ENCODE assay signal across 23 cellular contexts in genomic region chr1:43292679-43293078, GRCh38. TPM values are rescaled to one million over a fixed set of nuclear protein-coding genes. Genes with fewer than 3 reads are reported as not detected.
A peak's percentile ranks its signal among the peaks of the same experiment; 100 is the strongest.
DNase-seq lines count a peak whose midpoint lies in the region; ATAC-seq, FAIRE-seq and TF ChIP-seq lines count a peak whose summit lies in the region.
"Had no signal": no experiment of that assay in that cellular context is flagged by ENCODE, and none has a peak within 500 bp of the region (broad histone marks: within the 10 kb centered on the region; RNA-seq: fewer than 3 reads in every experiment).

No MANE protein-coding gene starts in this region.

- no peak overlapping the region for H3K56ac ChIP-seq in H1 (replicated peaks; ENCODE audit: insufficient read length, low read depth, low read length)

- intact Hi-C loops in activated T-helper 2 cell treated with anti-CD3 and anti-CD28 coated beads, Interferon-gamma antibody, Interleukin-2, Interleukin-4, amounts not matched to agents 10 μg/mL and 5 μg/mL and 100 μg/mL, durations not matched to agents 14 hours and 24 hours and 36 hours (cut with micrococcal nuclease) = no loop called here
- intact Hi-C loops in gastrocnemius medialis (cut with DNase I; ENCODE audit: low total_unique reads) = no loop called here

- TF ChIP-seq RAD21 in H1 (IDR thresholded peaks at IDR 0.05 in 1 of 2, conservative IDR thresholded peaks at IDR 0.05 in 1 of 2; ENCODE audit: low read depth in 2 of 2, low read length in 2 of 2) = no peak

- H3K4me3 Mint-ChIP-seq in activated T-helper 2 cell treated with anti-CD3 and anti-CD28 coated beads, Interferon-gamma antibody, Interleukin-2, Interleukin-4, amounts not matched to agents 10 μg/mL and 5 μg/mL and 100 μg/mL, durations not matched to agents 14 hours and 24 hours and 36 hours (ENCODE audit: low read depth) = no peak overlapping the region
- H3K4me3 Mint-ChIP-seq: CD8-positive, alpha-beta memory T cell; H9 had no signal

- ATAC-seq in gastrocnemius medialis = no peak
- ATAC-seq: Panc1 had no signal

- no peak overlapping the region for H3K14ac ChIP-seq in H1 (ENCODE audit: insufficient read length)

- H2BK20ac ChIP-seq in H1 (ENCODE audit: low read length) = no peak overlapping the region

- H3K4me3 ChIP-seq in H1 (ENCODE audit: extremely low read depth in 1 of 4, insufficient read depth in 2 of 4, low read depth in 3 of 4, low read length in 4 of 4) (no peak overlapping the region), gastrocnemius medialis (no peak overlapping the region), hepatocyte (no peak overlapping the region), suprapubic skin (no peak overlapping the region)
- H3K4me3 ChIP-seq: SJCRH30 had no signal

- no peak for DNase-seq in activated T-helper 2 cell treated with anti-CD3 and anti-CD28 coated beads, Interferon-gamma antibody, Interleukin-2, Interleukin-4, amounts not matched to agents 10 μg/mL and 5 μg/mL and 100 μg/mL, durations not matched to agents 14 hours and 24 hours and 36 hours (ENCODE audit: low spot score)
- DNase-seq in H1 (ENCODE audit: low read depth in 1 of 2, low spot score in 2 of 2) (no peak), gastrocnemius medialis (no peak), GM19239 (ENCODE audit: insufficient read length, low spot score) (no peak), amniotic stem cell (lab: John Stamatoyannopoulos, UW) (no peak), hepatocyte (ENCODE audit: low spot score) (no peak), suprapubic skin (ENCODE audit: low spot score in 2 of 2) (no peak)
- DNase-seq: C1 segment of cervical spinal cord; Calu3; CD8-positive, alpha-beta memory T cell; H9; KG1; NCI-H1092 treated with DMSO at 0.1 percent for 48 hours; NCI-H1436 treated with DMSO at 0.1 percent for 48 hours; NCI-H2029; NCI-H226; NCI-H774; NK-92 treated with Interleukin-12 subunit alpha and Interleukin-12 subunit beta, amount 100 ng/mL, for 24 hours had no signal

- H4K91ac ChIP-seq in H1 (replicated peaks; ENCODE audit: insufficient read length, low read length) = peak overlapping the region; percentile 10

- H3K36me3 ChIP-seq in H1 (ENCODE audit: control insufficient read depth in 2 of 4, insufficient read depth in 4 of 4, low read length in 3 of 4) (no peaks in the 10 kb centered on the region), gastrocnemius medialis (no peaks in the 10 kb centered on the region), hepatocyte (replicated peaks; ENCODE audit: insufficient read depth, low read depth) (no peaks in the 10 kb centered on the region), suprapubic skin (no peaks in the 10 kb centered on the region)
- H3K36me3 ChIP-seq: SJCRH30 had no signal

- peak overlapping the region; percentile 16 for H3K27ac Mint-ChIP-seq in activated T-helper 2 cell treated with anti-CD3 and anti-CD28 coated beads, Interferon-gamma antibody, Interleukin-2, Interleukin-4, amounts not matched to agents 10 μg/mL and 5 μg/mL and 100 μg/mL, durations not matched to agents 14 hours and 24 hours and 36 hours
- H3K27ac Mint-ChIP-seq: CD8-positive, alpha-beta memory T cell had no signal

- no peak overlapping the region for H3K4ac ChIP-seq in H1 (replicated peaks; ENCODE audit: insufficient read length, low read depth, low read length)

- H4K20me1 ChIP-seq in H1 (replicated peaks in 1 of 2; ENCODE audit: control insufficient read depth in 1 of 2, insufficient read depth in 2 of 2, low read length in 2 of 2) (no peaks in the 10 kb centered on the region), hepatocyte (ENCODE audit: insufficient read depth, poor library complexity, severe bottlenecking) (no peaks in the 10 kb centered on the region)

- H3K27me3 ChIP-seq in H1 (replicated peaks in 1 of 4; ENCODE audit: control insufficient read depth in 3 of 4, extremely low read depth in 1 of 4, insufficient read depth in 3 of 4, low read length in 3 of 4) (no peaks in the 10 kb centered on the region), gastrocnemius medialis (no peaks in the 10 kb centered on the region), hepatocyte (no peaks in the 10 kb centered on the region), suprapubic skin (no peaks in the 10 kb centered on the region)

- POLR2A ChIA-PET in H1 (lab: Charles Lee; ENCODE audit: partially characterized antibody) = interaction anchor here (1.0 to 2.0 kb wide), 2 partner anchors 17 to 66 kb away, joined by 5 to 7 read pairs; partner anchors contain the start of gene CDC20

- no peak overlapping the region for H2AK5ac ChIP-seq in H1 (ENCODE audit: low read depth, low read length)

- no peak overlapping the region for H2BK120ac ChIP-seq in H1 (replicated peaks; ENCODE audit: low read depth, low read length)

- H2BK5ac ChIP-seq in H1 (ENCODE audit: low read depth, low read length) = no peak overlapping the region

- no peak overlapping the region for H3K18ac ChIP-seq in H1 (ENCODE audit: extremely low read depth, low read length)

- no peaks in the 10 kb centered on the region for H3K9me3 Mint-ChIP-seq in activated T-helper 2 cell treated with anti-CD3 and anti-CD28 coated beads, Interferon-gamma antibody, Interleukin-2, Interleukin-4, amounts not matched to agents 10 μg/mL and 5 μg/mL and 100 μg/mL, durations not matched to agents 14 hours and 24 hours and 36 hours
- H3K9me3 Mint-ChIP-seq: CD8-positive, alpha-beta memory T cell; H9 had no signal

- TF ChIP-seq EP300 in H1 (IDR thresholded peaks at IDR 0.05; ENCODE audit: borderline replicate concordance in 1 of 2, low read depth in 2 of 2, low read length in 2 of 2) (no peak), suprapubic skin (IDR thresholded peaks at IDR 0.05) (no peak)

- CTCF ChIA-PET in H1 (lab: Charles Lee; ENCODE audit: partially characterized antibody) = interaction anchor here (0.9 to 1.5 kb wide), 3 partner anchors 20 to 67 kb away, joined by 3 read pairs; no protein-coding TSS in a partner anchor

- H3K79me2 ChIP-seq in H1 (ENCODE audit: control insufficient read depth in 1 of 2, insufficient read depth in 2 of 2, low read length in 2 of 2) (no peaks in the 10 kb centered on the region), hepatocyte (no peaks in the 10 kb centered on the region)

- H3K4me1 ChIP-seq in H1 (replicated peaks in 1 of 4; ENCODE audit: control insufficient read depth in 3 of 4, insufficient read depth in 4 of 4, low read length in 3 of 4) = peaks cover 0 to 8% (median 4%) of the 10 kb centered on the region in 4 experiments; a peak in 4 of 7 replicates
- peaks cover 19 to 33% of the 10 kb centered on the region in 2 donors for H3K4me1 ChIP-seq in gastrocnemius medialis
- H3K4me1 ChIP-seq in hepatocyte (ENCODE audit: insufficient read depth) = peaks cover 21% of the 10 kb centered on the region
- H3K4me1 ChIP-seq in suprapubic skin = peaks cover 36% of the 10 kb centered on the region

- no peaks in the 10 kb centered on the region for H3K36me3 Mint-ChIP-seq in activated T-helper 2 cell treated with anti-CD3 and anti-CD28 coated beads, Interferon-gamma antibody, Interleukin-2, Interleukin-4, amounts not matched to agents 10 μg/mL and 5 μg/mL and 100 μg/mL, durations not matched to agents 14 hours and 24 hours and 36 hours (ENCODE audit: low read depth)
- H3K36me3 Mint-ChIP-seq: CD8-positive, alpha-beta memory T cell had no signal

- H3K4me2 ChIP-seq in H1 (ENCODE audit: insufficient read depth in 1 of 2, low read depth in 2 of 2, low read length in 2 of 2) (no peak overlapping the region), hepatocyte (no peak overlapping the region)

- TF ChIP-seq CTCF in H1 (IDR thresholded peaks at IDR 0.05; ENCODE audit: control extremely low read depth in 1 of 3, insufficient read depth in 1 of 3, low read depth in 1 of 3, low read length in 3 of 3) (no peak), gastrocnemius medialis (IDR thresholded peaks at IDR 0.05 in 4 of 5, conservative IDR thresholded peaks at IDR 0.05 in 1 of 5) (no peak), hepatocyte (IDR thresholded peaks at IDR 0.05; ENCODE audit: poor library complexity) (no peak), suprapubic skin (IDR thresholded peaks at IDR 0.05) (no peak)

- WGBS in H1 (ENCODE audit: extremely low coverage in 1 of 2, insufficient coverage in 1 of 2, insufficient read length in 1 of 2, insufficient replicate concordance in 2 of 2, low coverage in 1 of 2, low lambda C conversion rate in 2 of 2, missing lambda C conversion rate in 1 of 2), 2 experiments = 92% methylated on average over 5 of the region's 5 CpGs; no CpG with 5 or more reads in 1 of the 2 experiments
- WGBS in hepatocyte (ENCODE audit: low lambda C conversion rate, missing lambda C conversion rate) = 91% methylated on average over 5 of the region's 5 CpGs
- 78% methylated on average over 5 of the region's 5 CpGs for WGBS in suprapubic skin

- H4K8ac ChIP-seq in H1 (ENCODE audit: extremely low read depth, insufficient read depth, low read length) = no peak overlapping the region

- no peak overlapping the region for H3K23ac ChIP-seq in H1 (ENCODE audit: insufficient read length)

- H2AFZ ChIP-seq in H1 (ENCODE audit: low read length) (no peak overlapping the region), hepatocyte (no peak overlapping the region)

- TF ChIP-seq POLR2A in H1 (IDR thresholded peaks at IDR 0.05; ENCODE audit: control extremely low read depth in 1 of 2, low read depth in 2 of 2, low read length in 2 of 2) (no peak), gastrocnemius medialis (IDR thresholded peaks at IDR 0.05) (no peak), suprapubic skin (IDR thresholded peaks at IDR 0.05) (no peak)

- H3K9me3 ChIP-seq in H1 (ENCODE audit: insufficient read depth in 2 of 2, low read depth in 1 of 2, low read length in 1 of 2) (no peaks in the 10 kb centered on the region), gastrocnemius medialis (no peaks in the 10 kb centered on the region), hepatocyte (ENCODE audit: low read depth) (no peaks in the 10 kb centered on the region), suprapubic skin (no peaks in the 10 kb centered on the region)
- H3K9me3 ChIP-seq: SJCRH30 had no signal

- no peak for FAIRE-seq in H1 (lab: Jason Lieb, UNC)
- FAIRE-seq in GM19239 (lab: Jason Lieb, UNC) = no peak
- FAIRE-seq: G401.6 had no signal

- no peak overlapping the region for H3K9ac ChIP-seq in H1 (replicated peaks in 1 of 4; ENCODE audit: extremely low read depth in 1 of 4, low read depth in 3 of 4, low read length in 3 of 4)

- H3K27me3 Mint-ChIP-seq in activated T-helper 2 cell treated with anti-CD3 and anti-CD28 coated beads, Interferon-gamma antibody, Interleukin-2, Interleukin-4, amounts not matched to agents 10 μg/mL and 5 μg/mL and 100 μg/mL, durations not matched to agents 14 hours and 24 hours and 36 hours (ENCODE audit: low read depth) = peaks cover 5% of the 10 kb centered on the region

- H3K23me2 ChIP-seq in H1 (ENCODE audit: low read depth, low read length) = no peaks in the 10 kb centered on the region; the same call in 1 of the 2 replicates

- peaks cover 22% of the 10 kb centered on the region for H3K4me1 Mint-ChIP-seq in activated T-helper 2 cell treated with anti-CD3 and anti-CD28 coated beads, Interferon-gamma antibody, Interleukin-2, Interleukin-4, amounts not matched to agents 10 μg/mL and 5 μg/mL and 100 μg/mL, durations not matched to agents 14 hours and 24 hours and 36 hours (ENCODE audit: low read depth)

- H2BK12ac ChIP-seq in H1 (ENCODE audit: low read depth, low read length) = no peak overlapping the region

- H4K5ac ChIP-seq in H1 (ENCODE audit: insufficient read length, low read depth, low read length) = no peak overlapping the region

- H2BK15ac ChIP-seq in H1 (ENCODE audit: low read length) = no peak overlapping the region

- no peaks in the 10 kb centered on the region for H3K79me1 ChIP-seq in H1 (ENCODE audit: low read depth, low read length)

- in situ Hi-C loops in gastrocnemius medialis (cut with MboI; ENCODE audit: low sequenced_read_pairs in 4 of 4) = no loop called here

- H3K27ac ChIP-seq in H1 (ENCODE audit: low read depth, low read length) (no peak overlapping the region), gastrocnemius medialis (peak overlapping the region; percentile 76 to 84 (median 82)), hepatocyte (no peak overlapping the region), suprapubic skin (no peak overlapping the region)
- H3K27ac ChIP-seq: SJCRH30 had no signal

- no peaks in the 10 kb centered on the region for H3K9me2 ChIP-seq in hepatocyte (replicated peaks; ENCODE audit: insufficient read depth)

RNA-seq across cellular contexts. Expression of gene C1orf210, which starts 7.3 kb away (rescaled TPM):
- total RNA-seq in activated T-helper 2 cell treated with anti-CD3 and anti-CD28 coated beads, Interferon-gamma antibody, Interleukin-2, Interleukin-4, amounts not matched to agents 10 μg/mL and 5 μg/mL and 100 μg/mL, durations not matched to agents 14 hours and 24 hours and 36 hours = not detected in 2 replicates
- total RNA-seq in H1 (2021; fragmentation: NEBNext Ultra II Directional; extraction: Animal tissue kit (Norgen Biotek cat#: 25700)) = 10.6 and 12.0 TPM in 2 replicates
- polyA plus RNA-seq in H1 (2011; rRNA removed) (27.9 and 29.9 TPM in 2 replicates), hepatocyte (30.5 and 47.4 TPM in 2 replicates)
- polyA plus RNA-seq in H1 (2011; cell fraction: cytosol; rRNA removed) = 25.0 TPM
- 10.0 TPM for polyA plus RNA-seq in H1 (2011; cell fraction: nucleus; rRNA removed)
- polyA plus RNA-seq in H1 (2012, experiment 1 of 2) = 10.1 to 12.6 TPM (median 10.7 TPM) in 4 replicates
- polyA plus RNA-seq in H1 (2012, experiment 2 of 2) = 13.0 TPM
- 13.8 TPM for polyA plus RNA-seq in H1 (2013, experiment 1 of 2)
- polyA plus RNA-seq in H1 (2013, experiment 2 of 2) = 16.0 TPM
- 14.1 and 15.4 TPM in 2 replicates for polyA minus RNA-seq in H1 (2011; rRNA and poly(A)+ RNA removed)
- polyA minus RNA-seq in H1 (2011; cell fraction: cytosol; rRNA and poly(A)+ RNA removed) = 5.4 TPM
- 5.0 TPM for polyA minus RNA-seq in H1 (2011; cell fraction: nucleus; rRNA and poly(A)+ RNA removed)
- total RNA-seq in gastrocnemius medialis (under 1 TPM in 1 of 4 donors, not detected in 3; 0.27 TPM), hepatocyte (32.3 and 43.9 TPM in 2 replicates), suprapubic skin (10 to 100 TPM in 3 of 4 donors, 1 to 10 TPM in 1; 4.3 to 20.9 (median 16.0) TPM)
- total RNA-seq: CD8-positive, alpha-beta memory T cell; Daoy; HT1080; SJCRH30 had no signal
- polyA plus RNA-seq: CD8-positive, alpha-beta memory T cell had no signal

RNA-seq across cellular contexts. Expression of gene TIE1, which starts 8.1 kb away (rescaled TPM):
- total RNA-seq in activated T-helper 2 cell treated with anti-CD3 and anti-CD28 coated beads, Interferon-gamma antibody, Interleukin-2, Interleukin-4, amounts not matched to agents 10 μg/mL and 5 μg/mL and 100 μg/mL, durations not matched to agents 14 hours and 24 hours and 36 hours = 2.9 and 3.1 TPM in 2 replicates
- total RNA-seq in H1 (2021; fragmentation: NEBNext Ultra II Directional; extraction: Animal tissue kit (Norgen Biotek cat#: 25700)) = 2.2 and 2.7 TPM in 2 replicates
- 0.74 and 1.5 TPM in 2 replicates for polyA plus RNA-seq in H1 (2011; rRNA removed)
- polyA plus RNA-seq in H1 (2011; cell fraction: cytosol; rRNA removed) = 1.2 TPM
- 3.8 TPM for polyA plus RNA-seq in H1 (2011; cell fraction: nucleus; rRNA removed)
- polyA plus RNA-seq in H1 (2012, experiment 1 of 2) = 1.1 to 1.7 TPM (median 1.6 TPM) in 4 replicates
- polyA plus RNA-seq in H1 (2012, experiment 2 of 2) = 1.4 TPM
- 5.6 TPM for polyA plus RNA-seq in H1 (2013, experiment 1 of 2)
- polyA plus RNA-seq in H1 (2013, experiment 2 of 2) = 4.5 TPM
- 1.7 and 1.9 TPM in 2 replicates for polyA minus RNA-seq in H1 (2011; rRNA and poly(A)+ RNA removed)
- polyA minus RNA-seq in H1 (2011; cell fraction: cytosol; rRNA and poly(A)+ RNA removed) = 5.9 TPM
- polyA minus RNA-seq in H1 (2011; cell fraction: nucleus; rRNA and poly(A)+ RNA removed) = 3.0 TPM
- 10 to 100 TPM; 15.9 to 27.9 (median 20.7) TPM for total RNA-seq in gastrocnemius medialis
- total RNA-seq in hepatocyte = 1.2 and 1.8 TPM in 2 replicates
- polyA plus RNA-seq in hepatocyte = 0.33 and 1.8 TPM in 2 replicates
- total RNA-seq in suprapubic skin = 10 to 100 TPM in 3 of 4 donors, 1 to 10 TPM in 1; 5.4 to 19.0 (median 11.3) TPM
- total RNA-seq: Calu3 had no signal
- polyA plus RNA-seq: CD8-positive, alpha-beta memory T cell had no signal

RNA-seq across cellular contexts. Expression of gene TMEM125, which starts 22.9 kb away (rescaled TPM):
- not detected in 2 replicates for total RNA-seq in activated T-helper 2 cell treated with anti-CD3 and anti-CD28 coated beads, Interferon-gamma antibody, Interleukin-2, Interleukin-4, amounts not matched to agents 10 μg/mL and 5 μg/mL and 100 μg/mL, durations not matched to agents 14 hours and 24 hours and 36 hours
- total RNA-seq in H1 (2021; fragmentation: NEBNext Ultra II Directional; extraction: Animal tissue kit (Norgen Biotek cat#: 25700)) = 24.6 and 26.5 TPM in 2 replicates
- 46.7 and 54.2 TPM in 2 replicates for polyA plus RNA-seq in H1 (2011; rRNA removed)
- polyA plus RNA-seq in H1 (2011; cell fraction: cytosol; rRNA removed) = 46.6 TPM
- 76.7 TPM for polyA plus RNA-seq in H1 (2011; cell fraction: nucleus; rRNA removed)
- 14.5 to 42.9 TPM (median 25.8 TPM) in 4 replicates for polyA plus RNA-seq in H1 (2012, experiment 1 of 2)
- 26.3 TPM for polyA plus RNA-seq in H1 (2012, experiment 2 of 2)
- polyA plus RNA-seq in H1 (2013, experiment 1 of 2) = 15.4 TPM
- 16.1 TPM for polyA plus RNA-seq in H1 (2013, experiment 2 of 2)
- 22.8 and 31.0 TPM in 2 replicates for polyA minus RNA-seq in H1 (2011; rRNA and poly(A)+ RNA removed)
- polyA minus RNA-seq in H1 (2011; cell fraction: cytosol; rRNA and poly(A)+ RNA removed) = 25.0 TPM
- 20.6 TPM for polyA minus RNA-seq in H1 (2011; cell fraction: nucleus; rRNA and poly(A)+ RNA removed)
- not detected for total RNA-seq in gastrocnemius medialis
- total RNA-seq in hepatocyte = 28.7 and 29.8 TPM in 2 replicates
- 43.1 and 50.3 TPM in 2 replicates for polyA plus RNA-seq in hepatocyte
- 10 to 100 TPM in 2 of 4 donors, 1 to 10 TPM in 2; 5.7 to 27.1 (median 14.8) TPM for total RNA-seq in suprapubic skin
- total RNA-seq: CD8-positive, alpha-beta memory T cell; Daoy; HT1080; SJCRH30 had no signal
- polyA plus RNA-seq: CD8-positive, alpha-beta memory T cell had no signal

RNA-seq across cellular contexts. Expression of gene MPL, which starts 44.9 kb away (rescaled TPM):
- not detected in 2 replicates for total RNA-seq in activated T-helper 2 cell treated with anti-CD3 and anti-CD28 coated beads, Interferon-gamma antibody, Interleukin-2, Interleukin-4, amounts not matched to agents 10 μg/mL and 5 μg/mL and 100 μg/mL, durations not matched to agents 14 hours and 24 hours and 36 hours
- total RNA-seq in H1 (2021; fragmentation: NEBNext Ultra II Directional; extraction: Animal tissue kit (Norgen Biotek cat#: 25700)) = not detected in 2 replicates
- polyA plus RNA-seq in H1 (2011; rRNA removed) = 0.08 and 0.11 TPM in 2 replicates
- not detected for polyA plus RNA-seq in H1 (2011; cell fraction: cytosol; rRNA removed)
- 0.07 TPM for polyA plus RNA-seq in H1 (2011; cell fraction: nucleus; rRNA removed)
- 0.27 to 0.55 TPM (median 0.43 TPM) in 3 of 4 replicates, not detected in the other for polyA plus RNA-seq in H1 (2012, experiment 1 of 2)
- polyA plus RNA-seq in H1 (2012, experiment 2 of 2) = not detected
- polyA plus RNA-seq in H1 (2013, experiment 1 of 2) = 0.04 TPM
- 0.09 TPM for polyA plus RNA-seq in H1 (2013, experiment 2 of 2)
- 0.15 TPM in 1 of 2 replicates, not detected in the other for polyA minus RNA-seq in H1 (2011; rRNA and poly(A)+ RNA removed)
- polyA minus RNA-seq in H1 (2011; cell fraction: cytosol; rRNA and poly(A)+ RNA removed) = not detected
- polyA minus RNA-seq in H1 (2011; cell fraction: nucleus; rRNA and poly(A)+ RNA removed) = not detected
- total RNA-seq in gastrocnemius medialis = not detected
- total RNA-seq in hepatocyte = not detected in 2 replicates
- 0.16 and 0.54 TPM in 2 replicates for polyA plus RNA-seq in hepatocyte
- total RNA-seq in suprapubic skin = not detected
- total RNA-seq: CD8-positive, alpha-beta memory T cell; H9; HT1080; SJCRH30 had no signal
- polyA plus RNA-seq: CD8-positive, alpha-beta memory T cell had no signal

Comparison
In these comparisons a context has a peak if more than half of its experiments do, and no peak if none do; other contexts are left out.
1. H3K27ac ChIP-seq: peak in gastrocnemius medialis (4 of 4); none in H1 (single experiment), hepatocyte (single experiment) and suprapubic skin (single experiment).